In genomic region chr1:109586055-109586454, GRCh38 we compare ENCODE assay signal across 1 cellular context.
TF ChIP-seq lines count a peak whose summit lies in the region.

No MANE protein-coding gene starts in this region.

TF ChIP-seq in HepG2, 621 proteins besides CTCF, POLR2A, EP300 and RAD21 (continued from another document):
- TF ChIP-seq TOE1 (CRISPR knock-in tag; IDR thresholded peaks at IDR 0.05), result no peak
- TF ChIP-seq MAFF (IDR thresholded peaks at IDR 0.05; ENCODE audit: low read depth, low read length), result no peak
- TF ChIP-seq ZNF331 (CRISPR knock-in tag; IDR thresholded peaks at IDR 0.05), result peak; percentile 51; the same call in 1 of the 2 replicates
- TF ChIP-seq ATM (IDR thresholded peaks at IDR 0.05; ENCODE audit: borderline replicate concordance), result no peak
- 0 out of 2 replicates have a peak, but pooled peaks have one; percentile 18 for TF ChIP-seq TFE3 (CRISPR knock-in tag; IDR thresholded peaks at IDR 0.05)
- no peak for TF ChIP-seq PHF8 (CRISPR knock-in tag; IDR thresholded peaks at IDR 0.05)
- no peak for TF ChIP-seq ZNF850 (CRISPR knock-in tag; conservative IDR thresholded peaks at IDR 0.05)
TF ChIP-seq in HepG2: peak in this region for 71.
